17 cellular contexts compared by ENCODE assay signal in genomic region chrX:149927245-149927963, GRCh38. TPM values are rescaled to one million over a fixed set of nuclear protein-coding genes. Genes with fewer than 3 reads are reported as not detected.
A peak's percentile ranks its signal among the peaks of the same experiment; 100 is the strongest.
DNase-seq lines count a peak whose midpoint lies in the region; ATAC-seq, FAIRE-seq and TF ChIP-seq lines count a peak whose summit lies in the region.
"Not testable (repeated sequence)": the region's sequence is repeated elsewhere in the genome, so short reads cannot be mapped to it uniquely, and the experiment has no call there.
"Had no signal": no experiment of that assay in that cellular context is flagged by ENCODE, and none has a peak within 500 bp of the region (broad histone marks: within the 10 kb centered on the region; RNA-seq: fewer than 3 reads in every experiment).

No MANE protein-coding gene starts in this region.

- H3K9me3 ChIP-seq in A549; endothelial cell of umbilical vein (replicated peaks; ENCODE audit: control insufficient read depth, insufficient read depth, low read length): not testable (repeated sequence)

- H3K36me3 ChIP-seq in endothelial cell of umbilical vein (ENCODE audit: control insufficient read depth in 2 of 2, extremely low read depth in 1 of 2, insufficient read depth in 2 of 2, low read length in 2 of 2): not testable (repeated sequence)

- not testable (repeated sequence) for BruUV-seq in endothelial cell of umbilical vein (replicated peaks; lab: Mats Ljungman, UMichigan)

- H3K4me2 ChIP-seq in A549; endothelial cell of umbilical vein (ENCODE audit: insufficient read depth, low read length): not testable (repeated sequence)

- not testable (repeated sequence) for H3K9me1 ChIP-seq in endothelial cell of umbilical vein (replicated peaks; ENCODE audit: control insufficient read depth, extremely low read depth, insufficient read depth, low read length)

- FAIRE-seq in A549 (lab: Jason Lieb, UNC) (peak; percentile 49), endothelial cell of umbilical vein (lab: Jason Lieb, UNC) (peak; percentile 69)

- ATAC-seq in A549: not testable (repeated sequence)
- peak; percentile 44 for ATAC-seq in GM18907 (IDR thresholded peaks at IDR 0.05; ENCODE audit: unreplicated experiment)
- peak; percentile 47 for ATAC-seq in GM21786 (IDR thresholded peaks at IDR 0.05; ENCODE audit: unreplicated experiment)
- ATAC-seq in HG02884 (IDR thresholded peaks at IDR 0.05; ENCODE audit: unreplicated experiment): peak; percentile 64
- ATAC-seq in HG03432 (IDR thresholded peaks at IDR 0.05; ENCODE audit: unreplicated experiment): peak; percentile 62
- ATAC-seq in activated T-cell treated with anti-CD3 and anti-CD28 coated beads, Interleukin-2, amount 50 U/mL, for 72 hours (replicated peaks in 1 of 2): peak; percentile 68 to 74
- ATAC-seq in stimulated activated naive CD8-positive, alpha-beta T cell treated with anti-CD3 and anti-CD28 coated beads, Interleukin-15, Interleukin-2, amounts not matched to agents 100 U/mL and 50 U/mL, for 24 hours: peak; percentile 65

- not testable (repeated sequence) for H3K27ac ChIP-seq in A549; endothelial cell of umbilical vein (ENCODE audit: insufficient read depth, low read depth, low read length)

- not testable (repeated sequence) for H3K4me3 ChIP-seq in A549; endothelial cell of umbilical vein (replicated peaks in 1 of 3; ENCODE audit: insufficient read depth in 1 of 3, low read depth in 1 of 3, low read length in 3 of 3)

- intact Hi-C loops in endothelial cell of umbilical vein (cut with micrococcal nuclease): not testable (repeated sequence)

- not testable (repeated sequence) for H3K4me1 ChIP-seq in A549; endothelial cell of umbilical vein (ENCODE audit: control insufficient read depth, extremely low read depth, insufficient read depth, low read length)

- H3K9ac ChIP-seq in endothelial cell of umbilical vein (replicated peaks; ENCODE audit: extremely low read depth, insufficient read depth, low read length): not testable (repeated sequence)

- H3K36me3 Mint-ChIP-seq in activated T-cell treated with anti-CD3 and anti-CD28 coated beads, Interleukin-2, amount 50 U/mL, for 72 hours (ENCODE audit: insufficient read depth in 2 of 2): not testable (repeated sequence)

- not testable (repeated sequence) for H3K4me1 Mint-ChIP-seq in activated T-cell treated with anti-CD3 and anti-CD28 coated beads, Interleukin-2, amount 50 U/mL, for 72 hours (ENCODE audit: low read depth)

- not testable (repeated sequence) for H3K27ac Mint-ChIP-seq in activated T-cell treated with anti-CD3 and anti-CD28 coated beads, Interleukin-2, amount 50 U/mL, for 72 hours

- H3K9me3 Mint-ChIP-seq in activated T-cell treated with anti-CD3 and anti-CD28 coated beads, Interleukin-2, amount 50 U/mL, for 72 hours: not testable (repeated sequence)

- CTCF ChIA-PET in A549 (lab: Yijun Ruan, JAX); endothelial cell of umbilical vein (lab: Charles Lee): not testable (repeated sequence)

- not testable (repeated sequence) for H3K27me3 ChIP-seq in endothelial cell of umbilical vein (ENCODE audit: control insufficient read depth in 2 of 2, insufficient read depth in 2 of 2, low read length in 2 of 2)

- TF ChIP-seq POLR2A in A549 (IDR thresholded peaks at IDR 0.05; ENCODE audit: low read length); endothelial cell of umbilical vein (IDR thresholded peaks at IDR 0.05; ENCODE audit: low read depth, low read length): not testable (repeated sequence)

- dilution Hi-C loops in endothelial cell of umbilical vein (cut with MboI; ENCODE audit: extremely low pct_ligation_motif_present, low sequenced_read_pairs): not testable (repeated sequence)

- not testable (repeated sequence) for H3K27me3 Mint-ChIP-seq in activated T-cell treated with anti-CD3 and anti-CD28 coated beads, Interleukin-2, amount 50 U/mL, for 72 hours (ENCODE audit: low read depth)

- not testable (repeated sequence) for H2AFZ ChIP-seq in endothelial cell of umbilical vein (ENCODE audit: low read depth, low read length)

- not testable (repeated sequence) for TF ChIP-seq RAD21 in A549 (conservative IDR thresholded peaks at IDR 0.05 in 1 of 2, IDR thresholded peaks at IDR 0.05 in 1 of 2)

- H4K20me1 ChIP-seq in endothelial cell of umbilical vein (replicated peaks; ENCODE audit: control insufficient read depth, extremely low read depth, insufficient read depth, low read length): not testable (repeated sequence)

- TF ChIP-seq EP300 in A549 (IDR thresholded peaks at IDR 0.05): not testable (repeated sequence)

- DNase-seq in A549 (ENCODE audit: low read depth in 1 of 2, low spot score in 1 of 2); activated T-cell treated with anti-CD3 and anti-CD28 coated beads, Interleukin-2, amount 50 U/mL, for 72 hours; endothelial cell of umbilical vein (ENCODE audit: low read depth, low spot score); stimulated activated naive CD8-positive, alpha-beta T cell treated with anti-CD3 and anti-CD28 coated beads, Interleukin-15, Interleukin-2, amounts not matched to agents 100 U/mL and 50 U/mL, for 24 hours: not testable (repeated sequence)

- 100% methylated on average over 1 of the region's 8 CpGs for WGBS in A549 (ENCODE audit: missing lambda C conversion rate)

- not testable (repeated sequence) for H3K4me3 Mint-ChIP-seq in activated T-cell treated with anti-CD3 and anti-CD28 coated beads, Interleukin-2, amount 50 U/mL, for 72 hours

- H3K79me2 ChIP-seq in endothelial cell of umbilical vein (ENCODE audit: control insufficient read depth, insufficient read depth, low read length): not testable (repeated sequence)

- TF ChIP-seq CTCF in A549 (IDR thresholded peaks at IDR 0.05); endothelial cell of umbilical vein (IDR thresholded peaks at IDR 0.05; ENCODE audit: extremely low read depth in 1 of 2, insufficient read depth in 1 of 2, low read depth in 1 of 2, low read length in 2 of 2): not testable (repeated sequence)

- POLR2A ChIA-PET in A549 (lab: Yijun Ruan, JAX); endothelial cell of umbilical vein (lab: Charles Lee): not testable (repeated sequence)

RNA-seq across cellular contexts. Expression of gene HSFX4, which starts 2.0 kb away (rescaled TPM):
- polyA plus RNA-seq in A549 (2011; rRNA removed) (not detected in 2 replicates), A549 (2017; fragmentation: RNase III; extraction: RNeasy Plus Mini Kit Qiagen cat#74134 plus additional on column Dnase treatment) (not detected in 3 replicates), endothelial cell of umbilical vein (not detected in 2 replicates)
- not detected in 2 replicates for polyA plus RNA-seq in A549 (2012; cell fraction: cytosol; rRNA removed)
- not detected in 2 replicates for polyA plus RNA-seq in A549 (2012; cell fraction: nucleus; rRNA removed)
- polyA minus RNA-seq in A549 (2011; rRNA and poly(A)+ RNA removed): not detected in 2 replicates
- total RNA-seq in activated T-cell treated with anti-CD3 and anti-CD28 coated beads, Interleukin-2, amount 50 U/mL, for 72 hours: not detected
- total RNA-seq in endothelial cell of umbilical vein: not detected in 2 replicates
- polyA plus RNA-seq in endothelial cell of umbilical vein (2011; cell fraction: cytosol; rRNA removed): not detected in 2 replicates
- polyA plus RNA-seq in endothelial cell of umbilical vein (2011; cell fraction: nucleus; rRNA removed): not detected in 2 replicates
- polyA plus RNA-seq in endothelial cell of umbilical vein (2012): not detected in 2 replicates
- polyA minus RNA-seq in endothelial cell of umbilical vein: not detected in 2 replicates
- polyA minus RNA-seq in endothelial cell of umbilical vein (2011; cell fraction: cytosol; rRNA and poly(A)+ RNA removed): not detected
- not detected in 2 replicates for polyA minus RNA-seq in endothelial cell of umbilical vein (2011; cell fraction: nucleus; rRNA and poly(A)+ RNA removed)
- total RNA-seq: GM23338, MCF 10A, OCI-LY7, Right ventricle myocardium inferior, SK-MEL-5, T-helper 17 cell had no signal
- polyA plus RNA-seq: AG04450, CD14-positive monocyte, GM23338, IgD-negative memory B cell had no signal

RNA-seq across cellular contexts. Expression of gene EOLA2, which starts 10.9 kb away (rescaled TPM):
- polyA plus RNA-seq in A549 (2011; rRNA removed) (60.9 and 61.7 TPM in 2 replicates), A549 (2017; fragmentation: RNase III; extraction: RNeasy Plus Mini Kit Qiagen cat#74134 plus additional on column Dnase treatment) (34.0 to 37.7 TPM (median 34.5 TPM) in 3 replicates), endothelial cell of umbilical vein (28.2 and 33.0 TPM in 2 replicates)
- polyA plus RNA-seq in A549 (2012; cell fraction: cytosol; rRNA removed): 53.2 and 55.3 TPM in 2 replicates
- polyA plus RNA-seq in A549 (2012; cell fraction: nucleus; rRNA removed): 55.8 and 57.6 TPM in 2 replicates
- 25.0 and 27.7 TPM in 2 replicates for polyA minus RNA-seq in A549 (2011; rRNA and poly(A)+ RNA removed)
- 10 to 100 TPM; 44.2 to 54.3 TPM for total RNA-seq in activated T-cell treated with anti-CD3 and anti-CD28 coated beads, Interleukin-2, amount 50 U/mL, for 72 hours
- total RNA-seq in endothelial cell of umbilical vein: 24.3 and 35.5 TPM in 2 replicates
- 40.1 and 46.0 TPM in 2 replicates for polyA plus RNA-seq in endothelial cell of umbilical vein (2011; cell fraction: cytosol; rRNA removed)
- 62.7 and 67.8 TPM in 2 replicates for polyA plus RNA-seq in endothelial cell of umbilical vein (2011; cell fraction: nucleus; rRNA removed)
- polyA plus RNA-seq in endothelial cell of umbilical vein (2012): 34.1 and 39.3 TPM in 2 replicates
- 20.8 and 26.5 TPM in 2 replicates for polyA minus RNA-seq in endothelial cell of umbilical vein
- 15.6 TPM for polyA minus RNA-seq in endothelial cell of umbilical vein (2011; cell fraction: cytosol; rRNA and poly(A)+ RNA removed)
- polyA minus RNA-seq in endothelial cell of umbilical vein (2011; cell fraction: nucleus; rRNA and poly(A)+ RNA removed): 14.2 and 14.5 TPM in 2 replicates

RNA-seq across cellular contexts. Expression of gene MAGEA8, which starts 46.4 kb away (rescaled TPM):
- polyA plus RNA-seq in A549 (2011; rRNA removed) (not detected in 2 replicates), A549 (2017; fragmentation: RNase III; extraction: RNeasy Plus Mini Kit Qiagen cat#74134 plus additional on column Dnase treatment) (not detected in 3 replicates), endothelial cell of umbilical vein (not detected in 2 replicates)
- not detected in 2 replicates for polyA plus RNA-seq in A549 (2012; cell fraction: cytosol; rRNA removed)
- not detected in 2 replicates for polyA plus RNA-seq in A549 (2012; cell fraction: nucleus; rRNA removed)
- not detected in 2 replicates for polyA minus RNA-seq in A549 (2011; rRNA and poly(A)+ RNA removed)
- total RNA-seq in activated T-cell treated with anti-CD3 and anti-CD28 coated beads, Interleukin-2, amount 50 U/mL, for 72 hours: not detected
- total RNA-seq in endothelial cell of umbilical vein: not detected in 2 replicates
- polyA plus RNA-seq in endothelial cell of umbilical vein (2011; cell fraction: cytosol; rRNA removed): not detected in 2 replicates
- polyA plus RNA-seq in endothelial cell of umbilical vein (2011; cell fraction: nucleus; rRNA removed): not detected in 2 replicates
- polyA plus RNA-seq in endothelial cell of umbilical vein (2012): not detected in 2 replicates
- not detected in 2 replicates for polyA minus RNA-seq in endothelial cell of umbilical vein
- not detected for polyA minus RNA-seq in endothelial cell of umbilical vein (2011; cell fraction: cytosol; rRNA and poly(A)+ RNA removed)
- polyA minus RNA-seq in endothelial cell of umbilical vein (2011; cell fraction: nucleus; rRNA and poly(A)+ RNA removed): not detected in 2 replicates
- total RNA-seq: GM23338, MCF 10A, OCI-LY7, Right ventricle myocardium inferior, SK-MEL-5, T-helper 17 cell had no signal
- polyA plus RNA-seq: AG04450, CD14-positive monocyte, GM23338, IgD-negative memory B cell had no signal
